Comparison of ENCODE assay signal across 8 cellular contexts in genomic region chr16:88453621-88454314, GRCh38. TPM values are rescaled to one million over a fixed set of nuclear protein-coding genes. Genes with fewer than 3 reads are reported as not detected.
DNase-seq lines count a peak whose midpoint lies in the region; ATAC-seq, FAIRE-seq and TF ChIP-seq lines count a peak whose summit lies in the region.

No MANE protein-coding gene starts in this region.

- peak overlapping the region; percentile 77 for H3K9ac ChIP-seq in NT2/D1 (ENCODE audit: insufficient read length, low read depth)
- H3K9ac ChIP-seq in mammary epithelial cell (ENCODE audit: insufficient read depth, low read length) = peak overlapping the region; percentile 12

- peak overlapping the region; percentile 93 for H3K4me2 ChIP-seq in mammary epithelial cell (ENCODE audit: insufficient read depth, low read depth, low read length)

- 0% methylated on average over 9 of the region's 77 CpGs for WGBS in mammary epithelial cell (ENCODE audit: low coverage, missing lambda C conversion rate)

- H3K4me3 ChIP-seq in GM06990 (replicated peaks; ENCODE audit: low read depth, low read length) (peak overlapping the region; percentile 80), NT2/D1 (ENCODE audit: insufficient read length, low read depth) (peak overlapping the region; percentile 36), mammary epithelial cell (replicated peaks in 1 of 3; ENCODE audit: insufficient read depth in 1 of 3, low read depth in 2 of 3, low read length in 3 of 3) (peak overlapping the region; percentile 61 to 64 (median 62)), mucosa of descending colon (peak overlapping the region; percentile 23)

- no peak for FAIRE-seq in urothelium cell line (lab: Jason Lieb, UNC)

- TF ChIP-seq CTCF in GM06990 (IDR thresholded peaks at IDR 0.05; ENCODE audit: insufficient read depth, low read length, poor library complexity, severe bottlenecking) (no peak), mammary epithelial cell (conservative IDR thresholded peaks at IDR 0.05 in 1 of 2, IDR thresholded peaks at IDR 0.05 in 1 of 2; ENCODE audit: extremely low read depth in 1 of 2, insufficient read depth in 1 of 2, low read depth in 1 of 2, low read length in 2 of 2) (no peak), mucosa of descending colon (IDR thresholded peaks at IDR 0.05) (no peak)

- in situ Hi-C loops in mammary epithelial cell (cut with MboI; ENCODE audit: low sequenced_read_pairs in 2 of 2) = no loop called here

- peaks cover 7% of the 10 kb centered on the region for H4K20me1 ChIP-seq in mammary epithelial cell (ENCODE audit: insufficient read depth, low read length)

- intact Hi-C loops in mammary epithelial cell (cut with micrococcal nuclease) (loop anchor here (5.0 kb wide), 1 partner anchor 234 kb away; the partner anchor contains the start of gene SNAI3), mucosa of descending colon (cut with DNase I, micrococcal nuclease) (no loop called here)

- H2AFZ ChIP-seq in mammary epithelial cell (ENCODE audit: low read depth, low read length) = peak overlapping the region; percentile 54

- ATAC-seq in mucosa of descending colon = no peak
- ATAC-seq in HG03196 (IDR thresholded peaks at IDR 0.05; ENCODE audit: unreplicated experiment) = no peak

- dilution Hi-C loops in mammary epithelial cell (cut with HindIII; ENCODE audit: low sequenced_read_pairs) = no loop called here

- H3K4me1 ChIP-seq in NT2/D1 (ENCODE audit: insufficient read depth, insufficient read length) (peaks cover 39% of the 10 kb centered on the region), mammary epithelial cell (ENCODE audit: insufficient read depth, low read length) (peaks cover 30% of the 10 kb centered on the region), mucosa of descending colon (ENCODE audit: low read depth) (peaks cover 25% of the 10 kb centered on the region)

- no peaks in the 10 kb centered on the region for H3K27me3 ChIP-seq in GM06990 (replicated peaks; ENCODE audit: control insufficient read depth, insufficient read depth, low read length)
- peaks cover 77% of the 10 kb centered on the region for H3K27me3 ChIP-seq in NT2/D1 (ENCODE audit: insufficient read depth, insufficient read length)
- no peaks in the 10 kb centered on the region for H3K27me3 ChIP-seq in mammary epithelial cell (ENCODE audit: insufficient read depth, low read length)

- H3K9me3 ChIP-seq in NT2/D1 (ENCODE audit: insufficient read depth, low read length) (no peaks in the 10 kb centered on the region; the same call in 1 of the 2 replicates), mammary epithelial cell (replicated peaks; ENCODE audit: insufficient read depth, low read length) (no peaks in the 10 kb centered on the region), mucosa of descending colon (no peaks in the 10 kb centered on the region)

- H3K79me2 ChIP-seq in mammary epithelial cell (ENCODE audit: insufficient read depth, low read length) = peaks cover 48% of the 10 kb centered on the region

- H3K36me3 ChIP-seq in GM06990 (ENCODE audit: control insufficient read depth, insufficient read depth, low read length) = no peaks in the 10 kb centered on the region
- H3K36me3 ChIP-seq in NT2/D1 (ENCODE audit: insufficient read depth, insufficient read length, low read length) = no peaks in the 10 kb centered on the region
- H3K36me3 ChIP-seq in mammary epithelial cell (ENCODE audit: insufficient read depth, low read length) = no peaks in the 10 kb centered on the region
- H3K36me3 ChIP-seq in mucosa of descending colon (ENCODE audit: low read depth) = no peaks in the 10 kb centered on the region

- CTCF ChIA-PET in mammary epithelial cell (lab: Charles Lee; ENCODE audit: low non-redundant PET) = no interaction called here

- DNase-seq in GM06990 (ENCODE audit: extremely low read depth, insufficient read length) = no peak
- no peak for DNase-seq in NT2/D1 (ENCODE audit: low read depth, low spot score)
- DNase-seq in mammary epithelial cell = peak; percentile 23
- DNase-seq in mucosa of descending colon = peak in 2 of 3 donors; percentile 50 to 65
- peak; percentile 50 for DNase-seq in urothelium cell line (ENCODE audit: low spot score)
- no peak for DNase-seq in foreskin melanocyte
- no peak for DNase-seq in NCI-H1436 (lab: John Stamatoyannopoulos, UW)

- no TSS peak for BruUV-seq in mammary epithelial cell (replicated peaks; lab: Mats Ljungman, UMichigan)

- no peak overlapping the region for H3K27ac ChIP-seq in mammary epithelial cell (ENCODE audit: insufficient read depth, low read depth, low read length)

RNA-seq across cellular contexts. Expression of gene ZFPM1, which starts 0.7 kb away (rescaled TPM):
- total RNA-seq in mammary epithelial cell (10 to 100 TPM in 1 of 2 donors, 1 to 10 TPM in 1; 2.0 to 14.1 TPM), mucosa of descending colon (10 to 100 TPM in 1 of 3 donors, 1 to 10 TPM in 2; 5.2 to 10.3 (median 7.2) TPM)
- 0.90 TPM for polyA plus RNA-seq in mammary epithelial cell
- polyA minus RNA-seq in mammary epithelial cell = 0.21 TPM

Comparison
In these comparisons a context has a peak if more than half of its experiments do, and no peak if none do; other contexts are left out.
1. DNase-seq: peak in mammary epithelial cell (single experiment), mucosa of descending colon (2 of 3) and urothelium cell line (single experiment); none in GM06990 (single experiment), NT2/D1 (single experiment), foreskin melanocyte (single experiment) and NCI-H1436 (single experiment).
2. H3K4me3 ChIP-seq: peak in every context shown above with its lines; median percentile 80 in GM06990; 62 in mammary epithelial cell; 36 in NT2/D1; 23 in mucosa of descending colon.